Comparison of ENCODE assay signal across 8 cellular contexts in genomic region chr1:44786138-44786840, GRCh38. TPM values are rescaled to one million over a fixed set of nuclear protein-coding genes. Genes with fewer than 3 reads are reported as not detected.
DNase-seq lines count a peak whose midpoint lies in the region; ATAC-seq, FAIRE-seq and TF ChIP-seq lines count a peak whose summit lies in the region.

No MANE protein-coding gene starts in this region.

- H3K4me1 ChIP-seq in NT2/D1 (ENCODE audit: insufficient read depth, insufficient read length) (peaks cover 23% of the 10 kb centered on the region), neuronal stem cell (ENCODE audit: control insufficient read depth in 2 of 2, insufficient read depth in 1 of 2, low read depth in 1 of 2, low read length in 2 of 2) (peaks cover 10 to 15% of the 10 kb centered on the region in 2 donors)

- H2AFZ ChIP-seq in neuronal stem cell (ENCODE audit: low read length) = peak overlapping the region; percentile 92

- intact Hi-C loops in CD4-positive, alpha-beta T cell (cut with DNase I, micrococcal nuclease) = loop anchor here (2.0 to 5.0 kb wide), 5 partner anchors 15 to 516 kb away; partner anchors contain the start of gene PLK3 (in 1 of the 2)

- peak overlapping the region; percentile 90 for H4K8ac ChIP-seq in neuronal stem cell (ENCODE audit: low read depth, low read length)

- peak overlapping the region; percentile 68 for H2BK12ac ChIP-seq in neuronal stem cell (ENCODE audit: low read length)

- H3K36me3 ChIP-seq in NT2/D1 (ENCODE audit: insufficient read depth, insufficient read length, low read length) (peaks cover 8% of the 10 kb centered on the region), neuronal stem cell (replicated peaks in 1 of 2; ENCODE audit: control insufficient read depth in 2 of 2, insufficient read depth in 2 of 2, low read length in 2 of 2) (peaks cover under 1 to 2% of the 10 kb centered on the region in 2 donors)

- POLR2A ChIA-PET in CD4-positive, alpha-beta T cell (lab: Charles Lee) = interaction anchor here (0.9 to 5.6 kb wide), 12 partner anchors 10 to 225 kb away, joined by 3 to 61 read pairs (median 6); partner anchors contain the start of genes BTBD19, DYNLT4, HECTD3 and PLK3

- H3K27ac ChIP-seq in CD4-positive, alpha-beta T cell (ENCODE audit: low read depth, low read length) = peak overlapping the region; percentile 37
- H3K27ac ChIP-seq in neuronal stem cell (replicated peaks; ENCODE audit: low read length) = no peak overlapping the region

- H3K9ac ChIP-seq in NT2/D1 (ENCODE audit: insufficient read length, low read depth) = peak overlapping the region; percentile 83
- H3K9ac ChIP-seq in neuronal stem cell (ENCODE audit: low read depth, low read length, poor library complexity) = peak overlapping the region; percentile 93

- peak overlapping the region; percentile 98 for H3K18ac ChIP-seq in neuronal stem cell (ENCODE audit: low read length)

- H3K14ac ChIP-seq in neuronal stem cell (ENCODE audit: low read length) = peak overlapping the region; percentile 32

- ATAC-seq in CD4-positive, alpha-beta T cell (ENCODE audit: poor library complexity) = peak; percentile 84
- peak; percentile 43 for ATAC-seq in GM21529 (IDR thresholded peaks at IDR 0.05; ENCODE audit: unreplicated experiment)

- peak overlapping the region; percentile 77 for H2BK120ac ChIP-seq in neuronal stem cell (ENCODE audit: low read depth, low read length)

- TF ChIP-seq CTCF in CD4-positive, alpha-beta T cell (IDR thresholded peaks at IDR 0.05) = peak; percentile 99

- H3K79me1 ChIP-seq in neuronal stem cell (ENCODE audit: low read depth, low read length) = no peaks in the 10 kb centered on the region

- no CpG with 5 or more reads among the region's 49 CpGs for WGBS in neuronal stem cell (ENCODE audit: extremely low coverage in 2 of 2, insufficient read length in 2 of 2, insufficient replicate concordance in 1 of 2), 2 donors

- no peaks in the 10 kb centered on the region for H3K9me3 ChIP-seq in CD4-positive, alpha-beta T cell (ENCODE audit: control insufficient read depth, low read length)
- H3K9me3 ChIP-seq in NT2/D1 (ENCODE audit: insufficient read depth, low read length) (no peaks in the 10 kb centered on the region), neuronal stem cell (replicated peaks in 1 of 2; ENCODE audit: control insufficient read depth in 2 of 2, insufficient read depth in 1 of 2, low read depth in 1 of 2, low read length in 2 of 2) (no peaks in the 10 kb centered on the region)

- CTCF ChIA-PET in CD4-positive, alpha-beta T cell (lab: Charles Lee) = interaction anchor here (0.8 to 3.6 kb wide), 8 partner anchors 11 to 225 kb away, joined by 3 to 20 read pairs (median 6); partner anchors contain the start of genes EIF2B3, HECTD3, PLK3 and RNU5D-1

- H4K91ac ChIP-seq in neuronal stem cell (ENCODE audit: low read depth, low read length, poor library complexity) = no peak overlapping the region

- H2BK15ac ChIP-seq in neuronal stem cell (ENCODE audit: low read length) = peak overlapping the region; percentile 98

- H3K27me3 ChIP-seq in CD4-positive, alpha-beta T cell (ENCODE audit: control insufficient read depth, insufficient read depth, low read length) = no peaks in the 10 kb centered on the region
- peaks cover 27% of the 10 kb centered on the region for H3K27me3 ChIP-seq in NT2/D1 (ENCODE audit: insufficient read depth, insufficient read length)
- H3K27me3 ChIP-seq in neuronal stem cell (ENCODE audit: control insufficient read depth in 3 of 3, insufficient read depth in 3 of 3, low read depth in 1 of 3, low read length in 3 of 3) = peaks cover 0 to 26% (median 3%) of the 10 kb centered on the region in 3 experiments

- no peak overlapping the region for H2BK5ac ChIP-seq in neuronal stem cell (ENCODE audit: low read length)

- peak overlapping the region; percentile 38 for H2AK5ac ChIP-seq in neuronal stem cell (ENCODE audit: low read depth, low read length)

- H3K4me2 ChIP-seq in neuronal stem cell (ENCODE audit: insufficient read depth, low read length, poor library complexity, severe bottlenecking) = peak overlapping the region; percentile 88

- peak overlapping the region; percentile 53 for H3K27ac Mint-ChIP-seq in CD4-positive, alpha-beta T cell

- H3K9me3 Mint-ChIP-seq in CD4-positive, alpha-beta T cell = no peaks in the 10 kb centered on the region

- no peak overlapping the region for H3K4ac ChIP-seq in neuronal stem cell (ENCODE audit: low read length)

- H3K36me3 Mint-ChIP-seq in CD4-positive, alpha-beta T cell (ENCODE audit: low read depth) = peaks cover 4% of the 10 kb centered on the region

- no peaks in the 10 kb centered on the region for H3K27me3 Mint-ChIP-seq in CD4-positive, alpha-beta T cell

- peak overlapping the region; percentile 86 for H3K4me3 Mint-ChIP-seq in CD4-positive, alpha-beta T cell

- peaks cover 31% of the 10 kb centered on the region for H3K4me1 Mint-ChIP-seq in CD4-positive, alpha-beta T cell (ENCODE audit: low read depth)

- peak overlapping the region; percentile 81 for H3K23ac ChIP-seq in neuronal stem cell (ENCODE audit: low read depth, low read length, poor library complexity)

- peak; percentile 64 to 83 (median 71) for DNase-seq in CD4-positive, alpha-beta T cell
- DNase-seq in NT2/D1 (ENCODE audit: low read depth, low spot score) (peak; percentile 83), frontal cortex (ENCODE audit: low spot score in 2 of 2) (peak; percentile 69 to 78), neuronal stem cell (ENCODE audit: low spot score) (no peak), ureter (ENCODE audit: low spot score) (peak; percentile 80), NCI-H2227 (lab: John Stamatoyannopoulos, UW; ENCODE audit: unreplicated experiment) (no peak)
- DNase-seq in activated T-helper 9 cell treated with anti-CD3 and anti-CD28 coated beads, Interleukin-2, amount 50 U/mL, for 16 hours (ENCODE audit: low read depth) = peak; percentile 65

- FAIRE-seq in frontal cortex (lab: Jason Lieb, UNC) = no peak

- H3K4me3 ChIP-seq in NT2/D1 (ENCODE audit: insufficient read length, low read depth) (peak overlapping the region; percentile 48), neuronal stem cell (ENCODE audit: low read length in 2 of 2) (peak overlapping the region; percentile 16 to 71)

RNA-seq across cellular contexts. Expression of gene BEST4, which starts 1.7 kb away (rescaled TPM):
- total RNA-seq in CD4-positive, alpha-beta T cell = 1 to 10 TPM; 1.0 TPM
- total RNA-seq in frontal cortex = 0.41 TPM
- polyA plus RNA-seq in neuronal stem cell (2013, experiment 1 of 2) = 2.1 TPM
- polyA plus RNA-seq in neuronal stem cell (2013, experiment 2 of 2) = 1.9 TPM
- total RNA-seq in ureter = 0.36 TPM

RNA-seq across cellular contexts. Expression of gene RPS8, which starts 10.9 kb away (rescaled TPM):
- 1,000 to 10,000 TPM; 3,394 to 3,436 TPM for total RNA-seq in CD4-positive, alpha-beta T cell
- total RNA-seq in frontal cortex (1,632 TPM), ureter (2,312 TPM)
- polyA plus RNA-seq in neuronal stem cell (2013, experiment 1 of 2) = 7,805 TPM
- polyA plus RNA-seq in neuronal stem cell (2013, experiment 2 of 2) = 7,922 TPM

RNA-seq across cellular contexts. Expression of gene PLK3, which starts 13.9 kb away (rescaled TPM):
- 100 to 1,000 TPM; 794 TPM for total RNA-seq in CD4-positive, alpha-beta T cell
- total RNA-seq in frontal cortex (10.2 TPM), ureter (14.4 TPM)
- polyA plus RNA-seq in neuronal stem cell (2013, experiment 1 of 2) = 8.3 TPM
- polyA plus RNA-seq in neuronal stem cell (2013, experiment 2 of 2) = 7.4 TPM

RNA-seq across cellular contexts. Expression of gene DYNLT4, which starts 20.9 kb away (rescaled TPM):
- 1 to 10 TPM; 1.8 to 2.1 TPM for total RNA-seq in CD4-positive, alpha-beta T cell
- total RNA-seq in frontal cortex (not detected), ureter (0.52 TPM)
- polyA plus RNA-seq in neuronal stem cell (2013, experiment 1 of 2) = not detected
- polyA plus RNA-seq in neuronal stem cell (2013, experiment 2 of 2) = not detected

RNA-seq across cellular contexts. Expression of gene BTBD19, which starts 22.0 kb away (rescaled TPM):
- 10 to 100 TPM; 35.9 to 36.5 TPM for total RNA-seq in CD4-positive, alpha-beta T cell
- total RNA-seq in frontal cortex (under 0.01 TPM), ureter (8.7 TPM)
- polyA plus RNA-seq in neuronal stem cell (2013, experiment 1 of 2) = 2.2 TPM
- 2.0 TPM for polyA plus RNA-seq in neuronal stem cell (2013, experiment 2 of 2)

Comparison
In these comparisons a context has a peak if more than half of its experiments do, and no peak if none do; other contexts are left out.
1. DNase-seq: peak in CD4-positive, alpha-beta T cell (10 of 10), NT2/D1 (single experiment), activated T-helper 9 cell treated with anti-CD3 and anti-CD28 coated beads, Interleukin-2, amount 50 U/mL, for 16 hours (single experiment), frontal cortex (2 of 2) and ureter (single experiment); none in neuronal stem cell (single experiment) and NCI-H2227 (single experiment).
2. RNA of gene PLK3, which starts 13.9 kb away (total RNA-seq): 794 TPM in CD4-positive, alpha-beta T cell; 14.4 TPM in ureter (single experiment) and 10.2 TPM in frontal cortex (single experiment); every median in the first group is over 10 times any median in the second.